In genomic region chr5:77774981-77775772, GRCh38 we compare ENCODE assay signal across 8 cellular contexts. TPM values are rescaled to one million over a fixed set of nuclear protein-coding genes. Genes with fewer than 3 reads are reported as not detected.
DNase-seq lines count a peak whose midpoint lies in the region; ATAC-seq and TF ChIP-seq lines count a peak whose summit lies in the region.

No MANE protein-coding gene starts in this region.

- no peaks in the 10 kb centered on the region for H3F3A ChIP-seq in GM23338 (replicated peaks; ENCODE audit: low read depth)

- H3K4me2 ChIP-seq in GM23338, result peak overlapping the region; percentile 93
- H3K4me2 ChIP-seq in OCI-LY3 (ENCODE audit: low read length), result peak overlapping the region; percentile 92

- H3K9me3 Mint-ChIP-seq in GM23338, result no peaks in the 10 kb centered on the region
- H3K9me3 Mint-ChIP-seq in naive thymus-derived CD4-positive, alpha-beta T cell, result peaks cover 0 to 4% (median 0%) of the 10 kb centered on the region in 11 donors

- CTCF ChIA-PET in naive thymus-derived CD4-positive, alpha-beta T cell (lab: Charles Lee), result no interaction called here

- H4K20me1 ChIP-seq in GM23338 (replicated peaks; ENCODE audit: insufficient read depth), result peaks cover 17% of the 10 kb centered on the region
- H4K20me1 ChIP-seq in OCI-LY3 (ENCODE audit: insufficient read depth, low read length), result peaks cover 43% of the 10 kb centered on the region

- H3K4me1 ChIP-seq in GM23338 (ENCODE audit: insufficient read depth) (peaks cover 45% of the 10 kb centered on the region), OCI-LY3 (ENCODE audit: low read length) (peaks cover 20% of the 10 kb centered on the region)
- H3K4me1 ChIP-seq in naive thymus-derived CD4-positive, alpha-beta T cell (ENCODE audit: control insufficient read depth in 2 of 2, insufficient read depth in 2 of 2, low read length in 2 of 2), result peaks cover 13 to 26% of the 10 kb centered on the region in 2 donors

- H3K9me2 ChIP-seq in GM23338 (ENCODE audit: insufficient read depth), result no peaks in the 10 kb centered on the region

- peak overlapping the region; percentile 94 for H3K27ac ChIP-seq in GM23338 (ENCODE audit: low read depth)
- peak overlapping the region; percentile 67 for H3K27ac ChIP-seq in OCI-LY3 (ENCODE audit: low read length)
- H3K27ac ChIP-seq in dorsolateral prefrontal cortex, result peak overlapping the region in 57 of 59 donors; percentile 49 to 98 (median 88)
- peak overlapping the region; percentile 97 for H3K27ac ChIP-seq in naive thymus-derived CD4-positive, alpha-beta T cell (ENCODE audit: low read depth, low read length)

- H3K4me3 ChIP-seq in GM12865 (ENCODE audit: low read depth, low read length), result peak overlapping the region; percentile 89
- H3K4me3 ChIP-seq in GM23338, result peak overlapping the region; percentile 77
- H3K4me3 ChIP-seq in OCI-LY3 (ENCODE audit: low read length), result peak overlapping the region; percentile 96
- H3K4me3 ChIP-seq in dorsolateral prefrontal cortex, result peak overlapping the region; percentile 60 to 97 (median 87)
- peak overlapping the region; percentile 72 for H3K4me3 ChIP-seq in naive thymus-derived CD4-positive, alpha-beta T cell (ENCODE audit: low read length)

- peaks cover 48% of the 10 kb centered on the region for H3K4me1 Mint-ChIP-seq in GM23338
- H3K4me1 Mint-ChIP-seq in naive thymus-derived CD4-positive, alpha-beta T cell, result peaks cover 33 to 67% (median 51%) of the 10 kb centered on the region in 7 donors

- peak overlapping the region; percentile 91 for H3K4me3 Mint-ChIP-seq in GM23338
- peak overlapping the region; percentile 90 to 99 (median 94) for H3K4me3 Mint-ChIP-seq in naive thymus-derived CD4-positive, alpha-beta T cell

- peaks cover 11% of the 10 kb centered on the region for H3K27me3 Mint-ChIP-seq in GM23338 (ENCODE audit: insufficient read depth, low read depth, poor library complexity)
- H3K27me3 Mint-ChIP-seq in naive thymus-derived CD4-positive, alpha-beta T cell, result no peaks in the 10 kb centered on the region

- H3K36me3 Mint-ChIP-seq in GM23338 (ENCODE audit: low read depth), result peaks cover 11% of the 10 kb centered on the region
- peaks cover 0 to 21% (median 16%) of the 10 kb centered on the region in 5 donors for H3K36me3 Mint-ChIP-seq in naive thymus-derived CD4-positive, alpha-beta T cell

- DNase-seq in GM12865 (ENCODE audit: low read depth), result peak; percentile 14
- DNase-seq in GM23338 (ENCODE audit: low spot score), result peak; percentile 50
- peak in 1 of 10 donors; percentile 55 for DNase-seq in dorsolateral prefrontal cortex
- no peak for DNase-seq in naive thymus-derived CD4-positive, alpha-beta T cell
- DNase-seq in ecto neural progenitor cell (ENCODE audit: low spot score), result no peak
- DNase-seq in NCI-H128 (lab: John Stamatoyannopoulos, UW; ENCODE audit: unreplicated experiment), result no peak

- ATAC-seq in GM23338, result peak; percentile 3
- ATAC-seq in naive thymus-derived CD4-positive, alpha-beta T cell, result peak; percentile 24
- ATAC-seq in HG03442 (IDR thresholded peaks at IDR 0.05; ENCODE audit: unreplicated experiment), result no peak

- H3K36me3 ChIP-seq in GM23338 (ENCODE audit: insufficient read depth) (no peaks in the 10 kb centered on the region), OCI-LY3 (replicated peaks; ENCODE audit: low read depth, low read length) (peaks cover 14% of the 10 kb centered on the region)
- no peaks in the 10 kb centered on the region for H3K36me3 ChIP-seq in naive thymus-derived CD4-positive, alpha-beta T cell (ENCODE audit: control insufficient read depth in 2 of 3, insufficient read depth in 3 of 3, low read length in 3 of 3)

- TF ChIP-seq CTCF in GM12865 (IDR thresholded peaks at IDR 0.05; ENCODE audit: insufficient read depth, low read depth, low read length, missing control alignments) (no peak), GM23338 (conservative IDR thresholded peaks at IDR 0.05; ENCODE audit: low read depth in 2 of 2) (no peak), OCI-LY3 (IDR thresholded peaks at IDR 0.05; ENCODE audit: low read depth, low read length) (no peak), dorsolateral prefrontal cortex (IDR thresholded peaks at IDR 0.05 in 54 of 56, conservative IDR thresholded peaks at IDR 0.05 in 2 of 56; ENCODE audit: low read depth in 1 of 56, partially characterized antibody in 56 of 56) (no peak)

- H3K27ac Mint-ChIP-seq in GM23338, result peak overlapping the region; percentile 96
- H3K27ac Mint-ChIP-seq in naive thymus-derived CD4-positive, alpha-beta T cell, result peak overlapping the region; percentile 96 to 98 (median 97)

- intact Hi-C loops in dorsolateral prefrontal cortex (cut with DNase I), result loop anchor here (5.0 to 10.0 kb wide), 5 partner anchors 67 to 510 kb away; no protein-coding TSS in a partner anchor
- intact Hi-C loops in naive thymus-derived CD4-positive, alpha-beta T cell (cut with micrococcal nuclease), result loop anchor here (1.0 to 10.0 kb wide), 9 partner anchors 77 to 1737 kb away; partner anchors contain the start of genes JMY (in 2 of the 2), AGGF1 (in 1 of the 2), AP3B1 (in 1 of the 2) and ARSB (in 1 of the 2)

- H3K27me3 ChIP-seq in GM23338 (ENCODE audit: insufficient read depth), result no peaks in the 10 kb centered on the region
- no peaks in the 10 kb centered on the region for H3K27me3 ChIP-seq in OCI-LY3 (ENCODE audit: low read depth, low read length)
- no peaks in the 10 kb centered on the region for H3K27me3 ChIP-seq in dorsolateral prefrontal cortex
- H3K27me3 ChIP-seq in naive thymus-derived CD4-positive, alpha-beta T cell (ENCODE audit: control insufficient read depth in 2 of 2, insufficient read depth in 2 of 2, low read length in 2 of 2), result no peaks in the 10 kb centered on the region

- H3K79me2 ChIP-seq in GM23338 (replicated peaks; ENCODE audit: insufficient read depth) (peaks cover 55% of the 10 kb centered on the region), OCI-LY3 (ENCODE audit: low read length) (peaks cover 59% of the 10 kb centered on the region)

- POLR2A ChIA-PET in naive thymus-derived CD4-positive, alpha-beta T cell (lab: Charles Lee), result interaction anchor here (0.7 kb wide), 1 partner anchor 283 kb away, joined by 3 read pairs; the partner anchor contains the start of gene WDR41

- H3K9ac ChIP-seq in OCI-LY3 (ENCODE audit: low read length), result peak overlapping the region; percentile 88

- no peaks in the 10 kb centered on the region for H3K9me3 ChIP-seq in OCI-LY3 (ENCODE audit: insufficient read depth, low read length)
- no peaks in the 10 kb centered on the region for H3K9me3 ChIP-seq in naive thymus-derived CD4-positive, alpha-beta T cell (ENCODE audit: control insufficient read depth in 2 of 3, low read length in 3 of 3)

- no peak overlapping the region; the same call in 1 of the 2 replicates for H2AFZ ChIP-seq in GM23338
- H2AFZ ChIP-seq in OCI-LY3 (ENCODE audit: low read depth, low read length), result no peak overlapping the region; the same call in 1 of the 2 replicates

TF ChIP-seq in GM23338, 12 proteins besides CTCF, POLR2A, EP300 and RAD21:
- TF ChIP-seq ETS1 (IDR thresholded peaks at IDR 0.05), result no peak
- 0 out of 2 replicates have a peak, but pooled peaks have one; percentile 29 for TF ChIP-seq NANOG (IDR thresholded peaks at IDR 0.05; ENCODE audit: borderline replicate concordance)

RNA-seq across cellular contexts. Expression of gene TBCA, which starts 1.0 kb away (rescaled TPM):
- 117 and 135 TPM in 2 replicates for total RNA-seq in GM23338 (2014; rRNA removed; shearing (Covaris generic))
- 814 and 823 TPM in 2 replicates for polyA plus RNA-seq in GM23338 (2016; fragmentation: Nextera tagmentation; extraction: Ambion mirVana)
- total RNA-seq in dorsolateral prefrontal cortex, result 100 to 1,000 TPM in 64 of 120 experiments, 10 to 100 TPM in 56; 58.5 to 156 (median 103) TPM
- total RNA-seq in naive thymus-derived CD4-positive, alpha-beta T cell, result 100 to 1,000 TPM in 1 of 5 experiments, 10 to 100 TPM in 4; 71.3 to 137 (median 89.3) TPM
- 100 to 1,000 TPM; 130 to 141 TPM for polyA plus RNA-seq in naive thymus-derived CD4-positive, alpha-beta T cell

Comparison
In these comparisons a context has a peak if more than half of its experiments do, and no peak if none do; other contexts are left out.
1. DNase-seq: peak in GM12865 (single experiment) and GM23338 (single experiment); none in naive thymus-derived CD4-positive, alpha-beta T cell (0 of 9), ecto neural progenitor cell (single experiment) and NCI-H128 (single experiment).
2. Peak in every context shown above with its lines, with median percentiles within 50 percentile points of each other: H3K4me3 ChIP-seq and H3K27ac ChIP-seq.